ENCODE assay signal across 19 cellular contexts in the genomic region with DNA sequence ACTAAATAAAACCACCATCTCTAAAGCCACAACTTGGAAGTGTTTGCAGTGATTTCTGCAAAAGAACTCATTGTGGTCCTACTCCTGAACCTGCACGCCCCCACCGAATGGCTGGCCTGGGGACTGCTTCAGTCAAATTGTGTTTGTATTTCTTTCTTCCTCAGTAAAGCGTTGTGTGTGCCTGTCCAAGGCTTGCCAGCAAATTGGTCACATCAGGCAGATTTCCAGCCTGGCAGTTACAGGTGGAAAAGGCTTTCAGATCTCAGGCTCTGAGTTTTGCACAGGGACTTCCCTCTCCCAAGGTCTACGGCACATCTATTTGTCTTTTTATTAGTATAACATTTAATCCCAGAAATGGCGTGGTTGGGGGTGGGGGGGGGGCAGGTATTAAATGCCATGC. TPM values are rescaled to one million over a fixed set of nuclear protein-coding genes. Genes with fewer than 3 reads are reported as not detected.
"Had no signal": no experiment of that assay in that cellular context is flagged by ENCODE, and none has a peak within 500 bp of the region (broad histone marks: within the 10 kb centered on the region; RNA-seq: fewer than 3 reads in every experiment).

No MANE protein-coding gene starts in this region.

- H3K27ac ChIP-seq: gastrocnemius medialis, hepatocyte, skin epidermis, transverse colon, vagina had no signal

- H3K9me3 ChIP-seq: gastrocnemius medialis, transverse colon, vagina had no signal

- H3K27ac Mint-ChIP-seq: activated naive CD8-positive, alpha-beta T cell treated with anti-CD3 and anti-CD28 coated beads, Interleukin-2, amount 50 U/mL, for 24 hours; activated T-cell treated with anti-CD3 and anti-CD28 coated beads, Interleukin-2, amount 50 U/mL, for 72 hours; stimulated activated naive B cell treated with anti-CD40 and anti-IgM and Interleukin-4, amounts not matched to agents 10 μg/mL and 1 μg/mL and 100 μg/mL, for 72 hours had no signal

- H3K27me3 Mint-ChIP-seq: activated CD4-positive, alpha-beta T cell treated with anti-CD3 and anti-CD28 coated beads, Interleukin-2, amount 10 ng/mL, durations not matched to agents 7 days and 5 days; activated naive CD8-positive, alpha-beta T cell treated with anti-CD3 and anti-CD28 coated beads, Interleukin-2, amount 50 U/mL, for 24 hours; stimulated activated naive B cell treated with anti-CD40 and anti-IgM and Interleukin-4, amounts not matched to agents 10 μg/mL and 1 μg/mL and 100 μg/mL, for 72 hours had no signal

- H3K4me3 Mint-ChIP-seq: activated CD4-positive, alpha-beta T cell treated with anti-CD3 and anti-CD28 coated beads, Interleukin-2, amount 10 ng/mL, durations not matched to agents 7 days and 5 days; activated naive CD8-positive, alpha-beta T cell treated with anti-CD3 and anti-CD28 coated beads, Interleukin-2, amount 50 U/mL, for 24 hours; activated T-cell treated with anti-CD3 and anti-CD28 coated beads, Interleukin-2, amount 50 U/mL, for 72 hours; stimulated activated naive B cell treated with anti-CD40 and anti-IgM and Interleukin-4, amounts not matched to agents 10 μg/mL and 1 μg/mL and 100 μg/mL, for 72 hours had no signal

- H3K4me3 ChIP-seq: gastrocnemius medialis, hepatocyte, skin epidermis, transverse colon, vagina had no signal

- H3K9me3 Mint-ChIP-seq: activated CD4-positive, alpha-beta T cell treated with anti-CD3 and anti-CD28 coated beads, Interleukin-2, amount 10 ng/mL, durations not matched to agents 7 days and 5 days; activated naive CD8-positive, alpha-beta T cell treated with anti-CD3 and anti-CD28 coated beads, Interleukin-2, amount 50 U/mL, for 24 hours; activated T-cell treated with anti-CD3 and anti-CD28 coated beads, Interleukin-2, amount 50 U/mL, for 72 hours; stimulated activated naive B cell treated with anti-CD40 and anti-IgM and Interleukin-4, amounts not matched to agents 10 μg/mL and 1 μg/mL and 100 μg/mL, for 72 hours had no signal

- H3K4me1 ChIP-seq: vagina had no signal

- H3K36me3 ChIP-seq: gastrocnemius medialis, transverse colon, vagina had no signal

- ATAC-seq: activated naive CD8-positive, alpha-beta T cell treated with anti-CD3 and anti-CD28 coated beads, Interleukin-2, amount 50 U/mL, for 24 hours; activated T-cell treated with anti-CD3 and anti-CD28 coated beads, Interleukin-2, amount 50 U/mL, for 72 hours; gastrocnemius medialis; left lobe of liver; right cardiac atrium; stimulated activated naive B cell treated with anti-CD40 and anti-IgM and Interleukin-4, amounts not matched to agents 10 μg/mL and 1 μg/mL and 100 μg/mL, for 72 hours had no signal

- DNase-seq: activated CD4-positive, alpha-beta T cell treated with anti-CD3 and anti-CD28 coated beads, Interleukin-2, amount 10 ng/mL, durations not matched to agents 7 days and 5 days; activated CD4-positive, CD25-positive, alpha-beta regulatory T cell; activated CD8-positive, alpha-beta memory T cell treated with anti-CD3 and anti-CD28 coated beads, Interleukin-2, amount 50 U/mL, for 48 hours; activated gamma-delta T cell treated with Interleukin-2 at 50 U/mL for 16 hours; activated naive CD8-positive, alpha-beta T cell treated with anti-CD3 and anti-CD28 coated beads, Interleukin-2, amount 50 U/mL, for 24 hours; activated T-cell treated with anti-CD3 and anti-CD28 coated beads, Interleukin-2, amount 50 U/mL, for 72 hours; aorta; erythroblast; gastrocnemius medialis; nucleus accumbens; right cardiac atrium; stimulated activated CD4-positive, alpha-beta T cell treated with anti-CD3 and anti-CD28 coated beads, Interleukin-15, amount 100 ng/mL, for 24 hours; stimulated activated CD4-positive, alpha-beta T cell treated with anti-CD3 and anti-CD28 coated beads, Interleukin-4, amount 100 ng/mL, for 1 hour; stimulated activated naive B cell treated with anti-CD40 and anti-IgM and Interleukin-4, amounts not matched to agents 10 μg/mL and 1 μg/mL and 100 μg/mL, for 72 hours; transverse colon had no signal

- H3K27me3 ChIP-seq: gastrocnemius medialis, hepatocyte, transverse colon, vagina had no signal

RNA-seq across cellular contexts. Expression of a gene that starts 54.0 kb away (rescaled TPM):
- total RNA-seq: activated CD4-positive, alpha-beta T cell treated with anti-CD3 and anti-CD28 coated beads, Interleukin-2, amount 10 ng/mL, durations not matched to agents 7 days and 5 days; activated T-cell treated with anti-CD3 and anti-CD28 coated beads, Interleukin-2, amount 50 U/mL, for 72 hours had no signal
